Comparison of ENCODE assay signal across 1 cellular context in the genomic region with DNA sequence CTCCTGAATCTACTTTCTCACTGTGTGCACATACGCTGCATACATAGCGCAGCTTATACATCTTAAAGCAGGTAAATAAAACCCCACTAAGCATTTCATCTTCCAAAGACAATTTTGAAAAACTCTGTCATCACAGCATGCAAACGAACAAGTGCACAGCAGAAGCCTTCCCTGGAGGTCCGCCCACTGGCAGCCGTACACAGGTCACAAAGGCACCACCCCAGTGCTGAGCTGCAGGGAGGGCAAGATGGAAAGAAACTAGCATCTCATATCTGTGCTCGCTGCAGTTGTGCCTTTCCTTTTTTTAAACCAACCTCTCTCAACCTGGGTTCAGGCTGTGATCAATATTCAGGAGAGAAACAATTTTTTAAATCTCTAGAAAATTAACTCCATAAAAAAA.
TF ChIP-seq lines count a peak whose summit lies in the region.

No MANE protein-coding gene starts in this region.

TF ChIP-seq in K562, 482 proteins besides CTCF, POLR2A, EP300 and RAD21 (continued from another document):
- TF ChIP-seq MYNN (IDR thresholded peaks at IDR 0.05) (no peak), MYNN (CRISPR knock-in tag; IDR thresholded peaks at IDR 0.05) (no peak)
TF ChIP-seq in K562: peak in this region for 0.
